8 cellular contexts compared by ENCODE assay signal in genomic region chr20:58888521-58889333, GRCh38. TPM values are rescaled to one million over a fixed set of nuclear protein-coding genes. Genes with fewer than 3 reads are reported as not detected.
A peak's percentile ranks its signal among the peaks of the same experiment; 100 is the strongest.
DNase-seq lines count a peak whose midpoint lies in the region; ATAC-seq and TF ChIP-seq lines count a peak whose summit lies in the region.

No MANE protein-coding gene starts in this region.

- H3K9me3 ChIP-seq in MG63 (no peaks in the 10 kb centered on the region), adipocyte (ENCODE audit: control insufficient read depth, low read length) (peaks cover 10% of the 10 kb centered on the region), left ventricle myocardium inferior (replicated peaks) (peaks cover 6% of the 10 kb centered on the region), prostate gland (no peaks in the 10 kb centered on the region), uterus (no peaks in the 10 kb centered on the region)

- no peaks in the 10 kb centered on the region for H3K36me3 ChIP-seq in MG63
- H3K36me3 ChIP-seq in adipocyte (ENCODE audit: control insufficient read depth, insufficient read depth, low read length, severe bottlenecking), result no peaks in the 10 kb centered on the region
- no peaks in the 10 kb centered on the region for H3K36me3 ChIP-seq in left ventricle myocardium inferior
- H3K36me3 ChIP-seq in prostate gland, result no peaks in the 10 kb centered on the region
- H3K36me3 ChIP-seq in uterus, result no peaks in the 10 kb centered on the region

- 50% methylated on average over 101 of the region's 101 CpGs for WGBS in prostate gland

- H3K4me1 ChIP-seq in adipocyte (ENCODE audit: control insufficient read depth, insufficient read depth, low read length) (peaks cover 9% of the 10 kb centered on the region), left ventricle myocardium inferior (peaks cover 28% of the 10 kb centered on the region), prostate gland (replicated peaks) (no peaks in the 10 kb centered on the region), uterus (peaks cover 0 to 5% of the 10 kb centered on the region in 2 donors)

- H3K9ac ChIP-seq in adipocyte (ENCODE audit: low read length), result peak overlapping the region; percentile 89

- peak; percentile 13 for DNase-seq in DMS79 (lab: John Stamatoyannopoulos, UW)
- DNase-seq in MG63, result peak; percentile 62
- DNase-seq in SW480 (ENCODE audit: low spot score), result peak; percentile 87
- DNase-seq in adipocyte (ENCODE audit: low read depth), result peak; percentile 80
- DNase-seq in left ventricle myocardium inferior, result peak; percentile 85
- DNase-seq in prostate gland (ENCODE audit: low spot score), result peak; percentile 77
- peak; percentile 79 to 83 for DNase-seq in uterus

- intact Hi-C loops in left ventricle myocardium inferior (cut with micrococcal nuclease) (no loop called here), prostate gland (cut with DNase I) (no loop called here), uterus (cut with DNase I; ENCODE audit: low total_unique reads) (no loop called here)

- H3K27me3 ChIP-seq in MG63 (no peaks in the 10 kb centered on the region), adipocyte (replicated peaks; ENCODE audit: control insufficient read depth, insufficient read depth, low read length) (no peaks in the 10 kb centered on the region), left ventricle myocardium inferior (ENCODE audit: low read depth) (no peaks in the 10 kb centered on the region), prostate gland (replicated peaks; ENCODE audit: insufficient read depth) (no peaks in the 10 kb centered on the region), uterus (no peaks in the 10 kb centered on the region)

- H3K27ac ChIP-seq in left ventricle myocardium inferior (replicated peaks) (peak overlapping the region; percentile 98), prostate gland (peak overlapping the region; percentile 98 to 100), uterus (peak overlapping the region; percentile 98 to 100)

- H3K4me3 ChIP-seq in MG63, result peak overlapping the region; percentile 57
- H3K4me3 ChIP-seq in adipocyte (ENCODE audit: low read length), result peak overlapping the region; percentile 87
- H3K4me3 ChIP-seq in left ventricle myocardium inferior, result peak overlapping the region; percentile 91
- peak overlapping the region; percentile 69 to 81 for H3K4me3 ChIP-seq in prostate gland
- peak overlapping the region; percentile 77 to 96 for H3K4me3 ChIP-seq in uterus

- ATAC-seq in GM21786 (IDR thresholded peaks at IDR 0.05; ENCODE audit: unreplicated experiment), result peak; percentile 40

- TF ChIP-seq CTCF in left ventricle myocardium inferior (IDR thresholded peaks at IDR 0.05; ENCODE audit: borderline replicate concordance) (no peak), prostate gland (IDR thresholded peaks at IDR 0.05) (no peak), uterus (IDR thresholded peaks at IDR 0.05) (no peak)

- peak; percentile 87 for TF ChIP-seq POLR2A in prostate gland (IDR thresholded peaks at IDR 0.05)
- peak; percentile 95 to 96 for TF ChIP-seq POLR2A in uterus (IDR thresholded peaks at IDR 0.05)

RNA-seq across cellular contexts. Expression of gene GNAS, which starts 36.2 kb away (rescaled TPM):
- total RNA-seq in MG63 (2014; rRNA removed; shearing (Covaris generic); ENCODE audit: low replicate concordance), result 494 and 560 TPM in 2 replicates
- total RNA-seq in left ventricle myocardium inferior (1,444 TPM), prostate gland (100 to 1,000 TPM; 644 to 900 TPM), uterus (100 to 1,000 TPM; 281 to 822 (median 446) TPM)

RNA-seq across cellular contexts. Expression of gene GNAS-AS1, which starts 38.0 kb away (rescaled TPM):
- 1.1 and 1.7 TPM in 2 replicates for total RNA-seq in MG63 (2014; rRNA removed; shearing (Covaris generic); ENCODE audit: low replicate concordance)
- total RNA-seq in left ventricle myocardium inferior (0.25 TPM), prostate gland (1 to 10 TPM in 1 of 2 donors, under 1 TPM in 1; 0.50 to 1.8 TPM), uterus (1 to 10 TPM in 2 of 4 donors, under 1 TPM in 1, not detected in 1; 0.77 to 3.4 (median 1.2) TPM)

Comparison
In these comparisons a context has a peak if more than half of its experiments do, and no peak if none do; other contexts are left out.
1. Peak in every context shown above with its lines: DNase-seq, ATAC-seq, H3K4me3 ChIP-seq and H3K27ac ChIP-seq.
2. DNase-seq: peak in every context shown above with its lines; median percentile 87 in SW480; 85 in left ventricle myocardium inferior; 81 in uterus; 80 in adipocyte; 77 in prostate gland; 62 in MG63; 13 in DMS79.